ENCODE assay signal across 9 cellular contexts in genomic region chr21:34986561-34987533, GRCh38.
DNase-seq lines count a peak whose midpoint lies in the region; ATAC-seq, FAIRE-seq and TF ChIP-seq lines count a peak whose summit lies in the region.
"Had no signal": no experiment of that assay in that cellular context is flagged by ENCODE, and none has a peak within 500 bp of the region (broad histone marks: within the 10 kb centered on the region; RNA-seq: fewer than 3 reads in every experiment).

No MANE protein-coding gene starts in this region.

- H3K27me3 ChIP-seq in Peyer's patch, result no peaks in the 10 kb centered on the region

- H3K36me3 ChIP-seq in Peyer's patch, result no peaks in the 10 kb centered on the region

- no peaks in the 10 kb centered on the region for H3K27me3 Mint-ChIP-seq in activated naive CD8-positive, alpha-beta T cell treated with anti-CD3 and anti-CD28 coated beads for 36 hours
- no peaks in the 10 kb centered on the region for H3K27me3 Mint-ChIP-seq in natural killer cell treated with Interleukin-12 subunit alpha and Interleukin-12 subunit beta and Interleukin-15 and Interleukin-18, amount 100 ng/mL, for 72 hours

- H3K9me3 Mint-ChIP-seq in activated naive CD8-positive, alpha-beta T cell treated with anti-CD3 and anti-CD28 coated beads for 36 hours, result no peaks in the 10 kb centered on the region
- H3K9me3 Mint-ChIP-seq in natural killer cell treated with Interleukin-12 subunit alpha and Interleukin-12 subunit beta and Interleukin-15 and Interleukin-18, amount 100 ng/mL, for 72 hours, result peaks cover 2% of the 10 kb centered on the region

- H3K27ac Mint-ChIP-seq in activated naive CD8-positive, alpha-beta T cell treated with anti-CD3 and anti-CD28 coated beads for 36 hours, result peak overlapping the region; percentile 95
- H3K27ac Mint-ChIP-seq in natural killer cell treated with Interleukin-12 subunit alpha and Interleukin-12 subunit beta and Interleukin-15 and Interleukin-18, amount 100 ng/mL, for 72 hours, result peak overlapping the region; percentile 91 to 95

- peak overlapping the region; percentile 73 for H3K4me3 Mint-ChIP-seq in activated naive CD8-positive, alpha-beta T cell treated with anti-CD3 and anti-CD28 coated beads for 36 hours
- H3K4me3 Mint-ChIP-seq in natural killer cell treated with Interleukin-12 subunit alpha and Interleukin-12 subunit beta and Interleukin-15 and Interleukin-18, amount 100 ng/mL, for 72 hours, result peak overlapping the region; percentile 87

- peak; percentile 77 for FAIRE-seq in GM12891 (lab: Jason Lieb, UNC)

- peaks cover 0 to 19% (median 3%) of the 10 kb centered on the region in 4 donors for H3K4me1 ChIP-seq in Peyer's patch

- DNase-seq in GM12891 (ENCODE audit: insufficient read length, low spot score) (peak; percentile 20), Peyer's patch (peak in 2 of 3 donors; percentile 25 to 64), NCI-H510A (lab: John Stamatoyannopoulos, UW) (no peak), occipital lobe (lab: John Stamatoyannopoulos, UW) (no peak), ureter (ENCODE audit: low spot score) (no peak)
- peak; percentile 80 for DNase-seq in activated naive CD8-positive, alpha-beta T cell treated with anti-CD3 and anti-CD28 coated beads for 36 hours
- peak; percentile 81 for DNase-seq in natural killer cell treated with Interleukin-12 subunit alpha and Interleukin-12 subunit beta and Interleukin-15 and Interleukin-18, amount 100 ng/mL, for 72 hours (ENCODE audit: low spot score)

- peak; percentile 42 for ATAC-seq in HG02571 (IDR thresholded peaks at IDR 0.05; ENCODE audit: unreplicated experiment)
- peak; percentile 66 to 74 for ATAC-seq in natural killer cell treated with Interleukin-12 subunit alpha and Interleukin-12 subunit beta and Interleukin-15 and Interleukin-18, amount 100 ng/mL, for 72 hours
- ATAC-seq: Panc1 had no signal

- peaks cover 11% of the 10 kb centered on the region for H3K36me3 Mint-ChIP-seq in activated naive CD8-positive, alpha-beta T cell treated with anti-CD3 and anti-CD28 coated beads for 36 hours
- peaks cover 9% of the 10 kb centered on the region for H3K36me3 Mint-ChIP-seq in natural killer cell treated with Interleukin-12 subunit alpha and Interleukin-12 subunit beta and Interleukin-15 and Interleukin-18, amount 100 ng/mL, for 72 hours

- no peak for TF ChIP-seq POLR2A in GM12891 (IDR thresholded peaks at IDR 0.05; ENCODE audit: low read depth, low read length)
- no peak for TF ChIP-seq POLR2A in Peyer's patch (IDR thresholded peaks at IDR 0.05)

- peaks cover 86% of the 10 kb centered on the region for H3K4me1 Mint-ChIP-seq in activated naive CD8-positive, alpha-beta T cell treated with anti-CD3 and anti-CD28 coated beads for 36 hours
- H3K4me1 Mint-ChIP-seq in natural killer cell treated with Interleukin-12 subunit alpha and Interleukin-12 subunit beta and Interleukin-15 and Interleukin-18, amount 100 ng/mL, for 72 hours (ENCODE audit: low read depth in 2 of 2), result peaks cover 88 to 92% of the 10 kb centered on the region in 2 donors

- no peak for TF ChIP-seq CTCF in Peyer's patch (IDR thresholded peaks at IDR 0.05)

- H3K4me3 ChIP-seq in Peyer's patch, result peak overlapping the region in 1 of 4 donors; percentile 19

- H3K27ac ChIP-seq in Peyer's patch, result peak overlapping the region in 3 of 4 donors; percentile 40 to 60 (median 56)

- no peaks in the 10 kb centered on the region for H3K9me3 ChIP-seq in Peyer's patch

TF ChIP-seq in GM12891, 5 proteins besides CTCF, POLR2A, EP300 and RAD21:
- no peak for TF ChIP-seq SPI1 (IDR thresholded peaks at IDR 0.05; ENCODE audit: low read depth, low read length)
- TF ChIP-seq POU2F2 (IDR thresholded peaks at IDR 0.05; ENCODE audit: low read depth, low read length), result peak; percentile 38; the same call in 1 of the 2 replicates
- no peak for TF ChIP-seq PAX5 (IDR thresholded peaks at IDR 0.05; ENCODE audit: insufficient read depth, low read length, severe bottlenecking)
- TF ChIP-seq POLR2AphosphoS5 (IDR thresholded peaks at IDR 0.05; ENCODE audit: low read depth, low read length), result no peak; the same call in 1 of the 2 replicates

Comparison
In these comparisons a context has a peak if more than half of its experiments do, and no peak if none do; other contexts are left out.
1. DNase-seq: peak in GM12891 (single experiment), Peyer's patch (2 of 3), activated naive CD8-positive, alpha-beta T cell treated with anti-CD3 and anti-CD28 coated beads for 36 hours (single experiment) and natural killer cell treated with Interleukin-12 subunit alpha and Interleukin-12 subunit beta and Interleukin-15 and Interleukin-18, amount 100 ng/mL, for 72 hours (single experiment); none in NCI-H510A (single experiment), occipital lobe (single experiment) and ureter (single experiment).